Comparison of ENCODE assay signal across 2 cellular contexts in the genomic region with DNA sequence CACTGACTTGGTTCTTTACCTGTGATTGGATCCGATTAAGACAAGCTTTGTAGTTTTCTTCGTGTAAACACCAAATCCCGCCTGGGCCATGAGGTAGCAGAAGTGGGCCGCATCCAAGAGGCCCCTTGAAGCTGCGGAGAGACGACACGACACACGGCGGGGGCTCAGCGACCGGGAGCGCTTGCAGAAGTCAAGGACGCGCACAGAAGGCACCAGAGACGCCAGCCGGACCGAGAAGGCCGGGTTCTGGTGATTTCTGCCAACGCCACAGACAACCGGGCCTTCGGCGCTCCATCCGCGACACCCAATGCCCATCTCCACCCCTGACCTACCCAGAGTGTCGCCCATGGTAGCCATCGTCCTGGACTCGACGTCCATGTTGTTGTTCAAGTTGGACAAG.
A peak's percentile ranks its signal among the peaks of the same experiment; 100 is the strongest.
TF ChIP-seq lines count a peak whose summit lies in the region.

No MANE protein-coding gene starts in this region.

TF ChIP-seq in K562, 482 proteins besides CTCF, POLR2A, EP300 and RAD21:
- peak; percentile 14; the same call in 1 of the 2 replicates for TF ChIP-seq RBFOX2 (IDR thresholded peaks at IDR 0.05; ENCODE audit: low read depth, low read length)
- TF ChIP-seq, protein P1, sequence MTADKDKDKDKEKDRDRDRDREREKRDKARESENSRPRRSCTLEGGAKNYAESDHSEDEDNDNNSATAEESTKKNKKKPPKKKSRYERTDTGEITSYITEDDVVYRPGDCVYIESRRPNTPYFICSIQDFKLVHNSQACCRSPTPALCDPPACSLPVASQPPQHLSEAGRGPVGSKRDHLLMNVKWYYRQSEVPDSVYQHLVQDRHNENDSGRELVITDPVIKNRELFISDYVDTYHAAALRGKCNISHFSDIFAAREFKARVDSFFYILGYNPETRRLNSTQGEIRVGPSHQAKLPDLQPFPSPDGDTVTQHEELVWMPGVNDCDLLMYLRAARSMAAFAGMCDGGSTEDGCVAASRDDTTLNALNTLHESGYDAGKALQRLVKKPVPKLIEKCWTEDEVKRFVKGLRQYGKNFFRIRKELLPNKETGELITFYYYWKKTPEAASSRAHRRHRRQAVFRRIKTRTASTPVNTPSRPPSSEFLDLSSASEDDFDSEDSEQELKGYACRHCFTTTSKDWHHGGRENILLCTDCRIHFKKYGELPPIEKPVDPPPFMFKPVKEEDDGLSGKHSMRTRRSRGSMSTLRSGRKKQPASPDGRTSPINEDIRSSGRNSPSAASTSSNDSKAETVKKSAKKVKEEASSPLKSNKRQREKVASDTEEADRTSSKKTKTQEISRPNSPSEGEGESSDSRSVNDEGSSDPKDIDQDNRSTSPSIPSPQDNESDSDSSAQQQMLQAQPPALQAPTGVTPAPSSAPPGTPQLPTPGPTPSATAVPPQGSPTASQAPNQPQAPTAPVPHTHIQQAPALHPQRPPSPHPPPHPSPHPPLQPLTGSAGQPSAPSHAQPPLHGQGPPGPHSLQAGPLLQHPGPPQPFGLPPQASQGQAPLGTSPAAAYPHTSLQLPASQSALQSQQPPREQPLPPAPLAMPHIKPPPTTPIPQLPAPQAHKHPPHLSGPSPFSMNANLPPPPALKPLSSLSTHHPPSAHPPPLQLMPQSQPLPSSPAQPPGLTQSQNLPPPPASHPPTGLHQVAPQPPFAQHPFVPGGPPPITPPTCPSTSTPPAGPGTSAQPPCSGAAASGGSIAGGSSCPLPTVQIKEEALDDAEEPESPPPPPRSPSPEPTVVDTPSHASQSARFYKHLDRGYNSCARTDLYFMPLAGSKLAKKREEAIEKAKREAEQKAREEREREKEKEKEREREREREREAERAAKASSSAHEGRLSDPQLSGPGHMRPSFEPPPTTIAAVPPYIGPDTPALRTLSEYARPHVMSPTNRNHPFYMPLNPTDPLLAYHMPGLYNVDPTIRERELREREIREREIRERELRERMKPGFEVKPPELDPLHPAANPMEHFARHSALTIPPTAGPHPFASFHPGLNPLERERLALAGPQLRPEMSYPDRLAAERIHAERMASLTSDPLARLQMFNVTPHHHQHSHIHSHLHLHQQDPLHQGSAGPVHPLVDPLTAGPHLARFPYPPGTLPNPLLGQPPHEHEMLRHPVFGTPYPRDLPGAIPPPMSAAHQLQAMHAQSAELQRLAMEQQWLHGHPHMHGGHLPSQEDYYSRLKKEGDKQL (CRISPR knock-in tag; IDR thresholded peaks at IDR 0.05; ENCODE audit: borderline replicate concordance): no peak
- no peak for TF ChIP-seq ZNF766 (CRISPR knock-in tag; conservative IDR thresholded peaks at IDR 0.05)
- 0 out of 2 replicates have a peak, but pooled peaks have one; percentile 31 for TF ChIP-seq POLR2G (IDR thresholded peaks at IDR 0.05; ENCODE audit: low read depth, low read length)
TF ChIP-seq in K562: peak in this region for 2.

TF ChIP-seq in endothelial cell of umbilical vein, 7 proteins besides CTCF, POLR2A, EP300 and RAD21:
- TF ChIP-seq, protein P2, sequence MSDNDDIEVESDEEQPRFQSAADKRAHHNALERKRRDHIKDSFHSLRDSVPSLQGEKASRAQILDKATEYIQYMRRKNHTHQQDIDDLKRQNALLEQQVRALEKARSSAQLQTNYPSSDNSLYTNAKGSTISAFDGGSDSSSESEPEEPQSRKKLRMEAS (IDR thresholded peaks at IDR 0.05; ENCODE audit: insufficient read depth, insufficient read length): no peak
- TF ChIP-seq FOS (IDR thresholded peaks at IDR 0.05; ENCODE audit: borderline replicate concordance, insufficient read depth, low read length) (no peak), GATA2 (IDR thresholded peaks at IDR 0.05; ENCODE audit: insufficient read depth, insufficient read length, low read depth, low read length) (no peak), EZH2 (IDR thresholded peaks at IDR 0.05; ENCODE audit: borderline replicate concordance, low read depth, low read length, severe bottlenecking) (no peak), POLR2AphosphoS5 (IDR thresholded peaks at IDR 0.05; ENCODE audit: insufficient read depth, low read depth, low read length) (no peak), MYC (IDR thresholded peaks at IDR 0.05; ENCODE audit: low read depth, low read length) (no peak), JUN (IDR thresholded peaks at IDR 0.05; ENCODE audit: borderline replicate concordance, insufficient read depth, insufficient read length, low read depth) (no peak)
